32 cellular contexts compared by ENCODE assay signal in genomic region chr1:155268630-155269029, GRCh38. TPM values are rescaled to one million over a fixed set of nuclear protein-coding genes. Genes with fewer than 3 reads are reported as not detected.
"Had no signal": no experiment of that assay in that cellular context is flagged by ENCODE, and none has a peak within 500 bp of the region (broad histone marks: within the 10 kb centered on the region; RNA-seq: fewer than 3 reads in every experiment).

No MANE protein-coding gene starts in this region.

- H3K27me3 Mint-ChIP-seq: effector memory CD8-positive, alpha-beta T cell; naive B cell; natural killer cell treated with Interleukin-12 subunit alpha and Interleukin-12 subunit beta and Interleukin-15 and Interleukin-18, amount 100 ng/mL, for 72 hours; stimulated activated naive CD8-positive, alpha-beta T cell treated with anti-CD3 and anti-CD28 coated beads, Interleukin-15, amount 100 ng/mL, for 72 hours had no signal

- H3K36me3 ChIP-seq: uterus had no signal

- H3K4me3 ChIP-seq: coronary artery, esophagus squamous epithelium, heart right ventricle, lower lobe of right lung, prostate gland, sigmoid colon, skin epidermis, suprapubic skin, transverse colon, upper lobe of right lung, uterus had no signal

- H3K4me1 ChIP-seq: prostate gland had no signal

- H3K9me3 ChIP-seq: esophagus squamous epithelium, heart right ventricle, lower lobe of right lung, prostate gland, sigmoid colon, suprapubic skin, transverse colon, upper lobe of right lung, uterus had no signal

- H2AFZ ChIP-seq: parathyroid adenoma had no signal

- H3K9ac ChIP-seq: parathyroid adenoma had no signal

- H3K27me3 ChIP-seq: esophagus squamous epithelium, heart right ventricle, sigmoid colon, suprapubic skin, transverse colon, upper lobe of right lung, uterus had no signal

- H3K9me3 Mint-ChIP-seq: effector memory CD8-positive, alpha-beta T cell; immature natural killer cell; naive B cell; natural killer cell treated with Interleukin-12 subunit alpha and Interleukin-12 subunit beta and Interleukin-15 and Interleukin-18, amount 100 ng/mL, for 72 hours; neural crest cell; stimulated activated naive CD8-positive, alpha-beta T cell treated with anti-CD3 and anti-CD28 coated beads, Interleukin-15, amount 100 ng/mL, for 72 hours had no signal

- DNase-seq: effector memory CD8-positive, alpha-beta T cell; erythroblast; esophagus squamous epithelium; foreskin melanocyte; glutamatergic neuron; heart right ventricle; hypothalamus; immature natural killer cell; islet precursor cell; left ventricle myocardium superior; lower lobe of right lung; naive B cell; right cardiac atrium; sigmoid colon; stimulated activated CD4-positive, alpha-beta T cell treated with anti-CD3 and anti-CD28 coated beads, Interleukin-1b, Interleukin-23, amount 100 ng/mL, for 48 hours; stimulated activated CD4-positive, alpha-beta T cell treated with anti-CD3 and anti-CD28 coated beads, Interleukin-4, amount 100 ng/mL, for 1 hour; stimulated activated CD8-positive, alpha-beta memory T cell treated with anti-CD3 and anti-CD28 coated beads, Interleukin-4, amount 100 ng/mL, for 48 hours; stimulated activated naive CD4-positive, alpha-beta T cell; stimulated activated naive CD8-positive, alpha-beta T cell treated with anti-CD3 and anti-CD28 coated beads, Interleukin-15, amount 100 ng/mL, for 72 hours; transverse colon; upper lobe of right lung; uterus had no signal

- ATAC-seq: effector memory CD8-positive, alpha-beta T cell; heart right ventricle; left ventricle myocardium superior; lower lobe of right lung; natural killer cell treated with Interleukin-12 subunit alpha and Interleukin-12 subunit beta and Interleukin-15 and Interleukin-18, amount 100 ng/mL, for 72 hours; right cardiac atrium; stimulated activated naive CD8-positive, alpha-beta T cell treated with anti-CD3 and anti-CD28 coated beads, Interleukin-15, amount 100 ng/mL, for 72 hours; upper lobe of right lung had no signal

- H3K27ac ChIP-seq: coronary artery, esophagus squamous epithelium, lower lobe of right lung, parathyroid adenoma, prostate gland, sigmoid colon, skin epidermis, suprapubic skin, transverse colon, upper lobe of right lung, uterus had no signal

- H3K4me3 Mint-ChIP-seq: effector memory CD8-positive, alpha-beta T cell; immature natural killer cell; natural killer cell treated with Interleukin-12 subunit alpha and Interleukin-12 subunit beta and Interleukin-15 and Interleukin-18, amount 100 ng/mL, for 72 hours; stimulated activated naive CD8-positive, alpha-beta T cell treated with anti-CD3 and anti-CD28 coated beads, Interleukin-15, amount 100 ng/mL, for 72 hours had no signal

- H3K27ac Mint-ChIP-seq: effector memory CD8-positive, alpha-beta T cell; immature natural killer cell; naive B cell; natural killer cell treated with Interleukin-12 subunit alpha and Interleukin-12 subunit beta and Interleukin-15 and Interleukin-18, amount 100 ng/mL, for 72 hours; stimulated activated naive CD8-positive, alpha-beta T cell treated with anti-CD3 and anti-CD28 coated beads, Interleukin-15, amount 100 ng/mL, for 72 hours had no signal

RNA-seq across cellular contexts. Expression of gene PKLR, which starts 32.6 kb away (rescaled TPM):
- total RNA-seq: dermis microvascular lymphatic vessel endothelial cell; left ventricle myocardium superior; lower lobe of right lung; mononuclear cell; natural killer cell treated with Interleukin-12 subunit alpha and Interleukin-12 subunit beta and Interleukin-15 and Interleukin-18, amount 100 ng/mL, for 72 hours; neural crest cell; osteoblast; prostate gland; right cardiac atrium; sigmoid colon; upper lobe of right lung had no signal
